ENCODE assay signal across 18 cellular contexts in the genomic region with DNA sequence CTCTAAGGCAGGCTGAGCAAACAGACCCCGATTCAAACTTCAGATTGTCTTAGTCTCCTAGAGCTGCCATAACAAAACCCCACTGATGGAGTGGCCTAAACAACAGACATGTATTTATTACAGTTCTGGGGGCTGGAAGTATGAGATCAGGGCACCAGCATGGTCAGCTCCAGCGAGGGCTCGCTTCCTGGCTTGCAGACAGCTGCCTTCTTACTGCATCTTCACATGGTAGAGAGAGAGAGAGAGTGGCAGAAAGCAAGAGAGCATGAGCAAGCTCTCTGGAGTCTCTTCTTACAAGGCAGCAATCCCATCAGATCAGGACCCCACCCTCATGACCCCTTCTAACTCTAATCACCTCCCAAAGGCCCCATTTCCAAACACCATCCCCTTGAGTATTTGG. TPM values are rescaled to one million over a fixed set of nuclear protein-coding genes. Genes with fewer than 3 reads are reported as not detected.
"Had no signal": no experiment of that assay in that cellular context is flagged by ENCODE, and none has a peak within 500 bp of the region (broad histone marks: within the 10 kb centered on the region; RNA-seq: fewer than 3 reads in every experiment).

No MANE protein-coding gene starts in this region.

- ATAC-seq: activated CD8-positive, alpha-beta memory T cell treated with anti-CD3 and anti-CD28 coated beads, Interleukin-2, amount 10 ng/mL, durations not matched to agents 7 days and 5 days; left colon had no signal

- DNase-seq: activated B cell treated with CpG ODN at 0.5 μM for 24 hours; activated CD4-positive, alpha-beta memory T cell treated with anti-CD3 and anti-CD28 coated beads, Interleukin-2, amount 10 ng/mL, durations not matched to agents 7 days and 5 days; activated CD4-positive, alpha-beta T cell treated with anti-CD3 and anti-CD28 coated beads for 4 hours; activated CD8-positive, alpha-beta memory T cell treated with anti-CD3 and anti-CD28 coated beads, Interleukin-2, amount 10 ng/mL, durations not matched to agents 7 days and 5 days; activated naive CD4-positive, alpha-beta T cell treated with anti-CD3 and anti-CD28 coated beads for 36 hours; brain microvascular endothelial cell; effector CD8-positive, alpha-beta T cell; stimulated activated CD4-positive, alpha-beta T cell treated with anti-CD3 and anti-CD28 coated beads, Interleukin-15, amount 100 ng/mL, for 24 hours; stimulated activated CD4-positive, alpha-beta T cell treated with anti-CD3 and anti-CD28 coated beads, Interleukin-2, amount 100 ng/mL, for 48 hours; T-helper 1 cell; T-helper 9 cell; transverse colon had no signal

- H3K9me3 ChIP-seq: prostate gland, right atrium auricular region, transverse colon, vagina had no signal

- H3K27me3 ChIP-seq: brain microvascular endothelial cell, right atrium auricular region, transverse colon, vagina had no signal

- H3K27ac ChIP-seq: brain microvascular endothelial cell, prostate gland, right atrium auricular region, skin epidermis, transverse colon, vagina had no signal

- H3K4me3 ChIP-seq: lung, prostate gland, right atrium auricular region, skin epidermis, transverse colon, vagina had no signal

- H3K36me3 ChIP-seq: brain microvascular endothelial cell, prostate gland, right atrium auricular region, transverse colon, vagina had no signal

- H3K4me1 ChIP-seq: prostate gland, right atrium auricular region, vagina had no signal

RNA-seq across cellular contexts. Expression of a gene that starts 22.3 kb away (rescaled TPM):
- total RNA-seq: activated B cell treated with CpG ODN at 0.5 μM for 24 hours had no signal
